Comparison of ENCODE assay signal across 1 cellular context in the genomic region with DNA sequence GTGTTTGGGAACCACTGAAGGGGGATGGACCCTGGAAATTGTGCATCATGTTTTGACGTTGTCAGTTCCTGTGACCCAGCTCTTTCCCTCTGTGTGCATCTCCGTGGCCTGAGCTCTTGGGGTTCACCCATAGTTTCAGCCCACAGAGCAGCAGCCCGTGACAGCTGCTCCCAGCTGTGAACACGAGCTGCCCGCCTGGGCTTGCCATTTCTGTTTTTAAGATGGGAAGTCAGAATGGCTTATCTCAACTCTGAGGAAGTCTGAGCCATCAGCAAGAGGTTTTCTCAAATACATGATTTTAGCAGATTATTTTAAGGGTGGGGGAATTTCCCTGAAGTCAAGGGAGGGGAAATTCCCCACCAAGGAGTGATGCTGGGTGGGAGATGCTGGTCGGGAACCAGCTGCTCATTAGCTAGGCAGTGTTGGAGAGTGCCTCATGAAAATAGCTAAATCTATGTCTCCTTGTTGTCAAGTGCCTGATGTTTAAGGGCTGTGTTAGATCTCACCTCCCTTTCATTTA.
A peak's percentile ranks its signal among the peaks of the same experiment; 100 is the strongest.
TF ChIP-seq lines count a peak whose summit lies in the region.

No MANE protein-coding gene starts in this region.

TF ChIP-seq in GM12878, 131 proteins besides CTCF, POLR2A, EP300 and RAD21 (continued from another document):
- TF ChIP-seq, protein P1, sequence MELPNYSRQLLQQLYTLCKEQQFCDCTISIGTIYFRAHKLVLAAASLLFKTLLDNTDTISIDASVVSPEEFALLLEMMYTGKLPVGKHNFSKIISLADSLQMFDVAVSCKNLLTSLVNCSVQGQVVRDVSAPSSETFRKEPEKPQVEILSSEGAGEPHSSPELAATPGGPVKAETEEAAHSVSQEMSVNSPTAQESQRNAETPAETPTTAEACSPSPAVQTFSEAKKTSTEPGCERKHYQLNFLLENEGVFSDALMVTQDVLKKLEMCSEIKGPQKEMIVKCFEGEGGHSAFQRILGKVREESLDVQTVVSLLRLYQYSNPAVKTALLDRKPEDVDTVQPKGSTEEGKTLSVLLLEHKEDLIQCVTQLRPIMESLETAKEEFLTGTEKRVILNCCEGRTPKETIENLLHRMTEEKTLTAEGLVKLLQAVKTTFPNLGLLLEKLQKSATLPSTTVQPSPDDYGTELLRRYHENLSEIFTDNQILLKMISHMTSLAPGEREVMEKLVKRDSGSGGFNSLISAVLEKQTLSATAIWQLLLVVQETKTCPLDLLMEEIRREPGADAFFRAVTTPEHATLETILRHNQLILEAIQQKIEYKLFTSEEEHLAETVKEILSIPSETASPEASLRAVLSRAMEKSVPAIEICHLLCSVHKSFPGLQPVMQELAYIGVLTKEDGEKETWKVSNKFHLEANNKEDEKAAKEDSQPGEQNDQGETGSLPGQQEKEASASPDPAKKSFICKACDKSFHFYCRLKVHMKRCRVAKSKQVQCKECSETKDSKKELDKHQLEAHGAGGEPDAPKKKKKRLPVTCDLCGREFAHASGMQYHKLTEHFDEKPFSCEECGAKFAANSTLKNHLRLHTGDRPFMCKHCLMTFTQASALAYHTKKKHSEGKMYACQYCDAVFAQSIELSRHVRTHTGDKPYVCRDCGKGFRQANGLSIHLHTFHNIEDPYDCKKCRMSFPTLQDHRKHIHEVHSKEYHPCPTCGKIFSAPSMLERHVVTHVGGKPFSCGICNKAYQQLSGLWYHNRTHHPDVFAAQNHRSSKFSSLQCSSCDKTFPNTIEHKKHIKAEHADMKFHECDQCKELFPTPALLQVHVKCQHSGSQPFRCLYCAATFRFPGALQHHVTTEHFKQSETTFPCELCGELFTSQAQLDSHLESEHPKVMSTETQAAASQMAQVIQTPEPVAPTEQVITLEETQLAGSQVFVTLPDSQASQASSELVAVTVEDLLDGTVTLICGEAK (IDR thresholded peaks at IDR 0.05; ENCODE audit: borderline replicate concordance) = no peak
- TF ChIP-seq BCL11A (IDR thresholded peaks at IDR 0.05; ENCODE audit: low read depth, low read length) (peak; percentile 54; the same call in 1 of the 2 replicates), RCOR1 (conservative IDR thresholded peaks at IDR 0.05; ENCODE audit: low read depth, low read length) (no peak), JUNB (IDR thresholded peaks at IDR 0.05) (0 out of 2 replicates have a peak, but pooled peaks have one; percentile 22), EGR1 (IDR thresholded peaks at IDR 0.05; ENCODE audit: borderline replicate concordance in 1 of 2, low read depth in 2 of 2, low read length in 2 of 2) (no peak), SMAD5 (IDR thresholded peaks at IDR 0.05; ENCODE audit: low read depth) (no peak), STAT3 (IDR thresholded peaks at IDR 0.05; ENCODE audit: low read depth, low read length) (no peak), RFX5 (IDR thresholded peaks at IDR 0.05; ENCODE audit: low read depth, low read length) (no peak), CBFB (IDR thresholded peaks at IDR 0.05; ENCODE audit: low read depth) (peak; percentile 62; the same call in 1 of the 2 replicates), DPF2 (IDR thresholded peaks at IDR 0.05) (peak; percentile 74), POU2F2 (IDR thresholded peaks at IDR 0.05; ENCODE audit: borderline replicate concordance, low read depth, low read length) (peak; percentile 39; the same call in 1 of the 3 replicates), RBBP5 (conservative IDR thresholded peaks at IDR 0.05) (no peak), ZBED1 (IDR thresholded peaks at IDR 0.05; ENCODE audit: borderline replicate concordance) (no peak), NR2F1 (conservative IDR thresholded peaks at IDR 0.05) (no peak; the same call in 1 of the 2 replicates), FOS (IDR thresholded peaks at IDR 0.05; ENCODE audit: borderline replicate concordance, extremely low read depth, insufficient read length) (no peak), KDM1A (IDR thresholded peaks at IDR 0.05; ENCODE audit: borderline replicate concordance) (no peak), ZNF207 (IDR thresholded peaks at IDR 0.05; ENCODE audit: borderline replicate concordance) (no peak), IKZF2 (IDR thresholded peaks at IDR 0.05) (peak; percentile 91 to 95), PAX8 (IDR thresholded peaks at IDR 0.05) (no peak), STAT1 (conservative IDR thresholded peaks at IDR 0.05) (0 out of 2 replicates have a peak, but pooled peaks have one; percentile 27), SP1 (IDR thresholded peaks at IDR 0.05; ENCODE audit: low read depth, low read length) (no peak), TCF3 (IDR thresholded peaks at IDR 0.05; ENCODE audit: borderline replicate concordance, insufficient read depth, low read depth, low read length) (peak; percentile 97; the same call in 1 of the 2 replicates), CBX3 (IDR thresholded peaks at IDR 0.05; ENCODE audit: borderline replicate concordance, low read depth) (no peak), TBL1XR1 (IDR thresholded peaks at IDR 0.05; ENCODE audit: low read depth, low read length) (0 out of 2 replicates have a peak, but pooled peaks have one; percentile 62), CREB1 (IDR thresholded peaks at IDR 0.05; ENCODE audit: low read depth) (peak; percentile 68)
- TF ChIP-seq, protein P2, sequence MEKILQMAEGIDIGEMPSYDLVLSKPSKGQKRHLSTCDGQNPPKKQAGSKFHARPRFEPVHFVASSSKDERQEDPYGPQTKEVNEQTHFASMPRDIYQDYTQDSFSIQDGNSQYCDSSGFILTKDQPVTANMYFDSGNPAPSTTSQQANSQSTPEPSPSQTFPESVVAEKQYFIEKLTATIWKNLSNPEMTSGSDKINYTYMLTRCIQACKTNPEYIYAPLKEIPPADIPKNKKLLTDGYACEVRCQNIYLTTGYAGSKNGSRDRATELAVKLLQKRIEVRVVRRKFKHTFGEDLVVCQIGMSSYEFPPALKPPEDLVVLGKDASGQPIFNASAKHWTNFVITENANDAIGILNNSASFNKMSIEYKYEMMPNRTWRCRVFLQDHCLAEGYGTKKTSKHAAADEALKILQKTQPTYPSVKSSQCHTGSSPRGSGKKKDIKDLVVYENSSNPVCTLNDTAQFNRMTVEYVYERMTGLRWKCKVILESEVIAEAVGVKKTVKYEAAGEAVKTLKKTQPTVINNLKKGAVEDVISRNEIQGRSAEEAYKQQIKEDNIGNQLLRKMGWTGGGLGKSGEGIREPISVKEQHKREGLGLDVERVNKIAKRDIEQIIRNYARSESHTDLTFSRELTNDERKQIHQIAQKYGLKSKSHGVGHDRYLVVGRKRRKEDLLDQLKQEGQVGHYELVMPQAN (conservative IDR thresholded peaks at IDR 0.05) = no peak
- TF ChIP-seq, protein P3, sequence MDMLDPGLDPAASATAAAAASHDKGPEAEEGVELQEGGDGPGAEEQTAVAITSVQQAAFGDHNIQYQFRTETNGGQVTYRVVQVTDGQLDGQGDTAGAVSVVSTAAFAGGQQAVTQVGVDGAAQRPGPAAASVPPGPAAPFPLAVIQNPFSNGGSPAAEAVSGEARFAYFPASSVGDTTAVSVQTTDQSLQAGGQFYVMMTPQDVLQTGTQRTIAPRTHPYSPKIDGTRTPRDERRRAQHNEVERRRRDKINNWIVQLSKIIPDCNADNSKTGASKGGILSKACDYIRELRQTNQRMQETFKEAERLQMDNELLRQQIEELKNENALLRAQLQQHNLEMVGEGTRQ (IDR thresholded peaks at IDR 0.05; ENCODE audit: borderline replicate concordance, low read depth, low read length) = no peak
- TF ChIP-seq, protein P4, sequence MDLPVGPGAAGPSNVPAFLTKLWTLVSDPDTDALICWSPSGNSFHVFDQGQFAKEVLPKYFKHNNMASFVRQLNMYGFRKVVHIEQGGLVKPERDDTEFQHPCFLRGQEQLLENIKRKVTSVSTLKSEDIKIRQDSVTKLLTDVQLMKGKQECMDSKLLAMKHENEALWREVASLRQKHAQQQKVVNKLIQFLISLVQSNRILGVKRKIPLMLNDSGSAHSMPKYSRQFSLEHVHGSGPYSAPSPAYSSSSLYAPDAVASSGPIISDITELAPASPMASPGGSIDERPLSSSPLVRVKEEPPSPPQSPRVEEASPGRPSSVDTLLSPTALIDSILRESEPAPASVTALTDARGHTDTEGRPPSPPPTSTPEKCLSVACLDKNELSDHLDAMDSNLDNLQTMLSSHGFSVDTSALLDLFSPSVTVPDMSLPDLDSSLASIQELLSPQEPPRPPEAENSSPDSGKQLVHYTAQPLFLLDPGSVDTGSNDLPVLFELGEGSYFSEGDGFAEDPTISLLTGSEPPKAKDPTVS (IDR thresholded peaks at IDR 0.05; ENCODE audit: low read depth, low read length) = no peak
